13 cellular contexts compared by ENCODE assay signal in the genomic region with DNA sequence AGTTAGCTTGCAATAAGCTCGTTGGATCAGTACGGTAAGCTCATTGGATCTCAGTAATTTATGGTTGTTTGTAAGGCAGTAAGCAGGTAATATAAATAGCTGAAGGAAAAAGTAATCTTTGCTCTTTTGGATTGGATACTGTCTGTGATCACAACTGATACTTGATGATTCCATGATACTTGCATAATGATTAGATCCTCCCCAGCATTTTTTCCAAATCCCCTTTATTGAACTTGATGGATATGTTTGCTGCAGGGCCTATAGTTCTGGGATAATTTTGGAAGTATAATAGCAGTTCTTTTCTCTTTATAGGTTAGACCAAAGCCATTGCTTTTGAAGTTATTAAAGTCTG. TPM values are rescaled to one million over a fixed set of nuclear protein-coding genes. Genes with fewer than 3 reads are reported as not detected.
DNase-seq lines count a peak whose midpoint lies in the region; ATAC-seq, FAIRE-seq and TF ChIP-seq lines count a peak whose summit lies in the region.
"Had no signal": no experiment of that assay in that cellular context is flagged by ENCODE, and none has a peak within 500 bp of the region (broad histone marks: within the 10 kb centered on the region; RNA-seq: fewer than 3 reads in every experiment).

No MANE protein-coding gene starts in this region.

- peaks cover 30% of the 10 kb centered on the region for H4K20me1 ChIP-seq in endothelial cell of umbilical vein (replicated peaks; ENCODE audit: control insufficient read depth, extremely low read depth, insufficient read depth, low read length)

- no TSS peak for BruUV-seq in endothelial cell of umbilical vein (replicated peaks; lab: Mats Ljungman, UMichigan)

- CTCF ChIA-PET in endothelial cell of umbilical vein (lab: Charles Lee) = interaction anchor here (2.6 kb wide), 1 partner anchor 17 kb away, joined by 11 read pairs; no protein-coding TSS in a partner anchor

- in situ Hi-C loops in KBM-7 (cut with MboI; ENCODE audit: low pct_unique_long_range_greater_than_20kb, low sequenced_read_pairs) = no loop called here

- H3K36me3 ChIP-seq in endothelial cell of umbilical vein (ENCODE audit: control insufficient read depth in 2 of 2, extremely low read depth in 1 of 2, insufficient read depth in 2 of 2, low read length in 2 of 2) = peaks cover 5 to 36% of the 10 kb centered on the region in 2 experiments
- H3K36me3 ChIP-seq in psoas muscle (ENCODE audit: insufficient read depth in 1 of 2, low read depth in 1 of 2) = peaks cover 0 to 93% of the 10 kb centered on the region in 2 donors

- dilution Hi-C loops in endothelial cell of umbilical vein (cut with MboI; ENCODE audit: extremely low pct_ligation_motif_present, low sequenced_read_pairs) = no loop called here

- no peaks in the 10 kb centered on the region for H3K9me3 ChIP-seq in endothelial cell of umbilical vein (replicated peaks; ENCODE audit: control insufficient read depth, insufficient read depth, low read length)
- no peaks in the 10 kb centered on the region for H3K9me3 ChIP-seq in psoas muscle

- H3K4me3 Mint-ChIP-seq in activated T-cell treated with anti-CD3 and anti-CD28 coated beads, Interleukin-2, amount 50 U/mL, for 24 hours = peak overlapping the region; percentile 35
- no peak overlapping the region for H3K4me3 Mint-ChIP-seq in osteocyte (ENCODE audit: unreplicated experiment)

- TF ChIP-seq POLR2A in endothelial cell of umbilical vein (IDR thresholded peaks at IDR 0.05; ENCODE audit: low read depth, low read length) = no peak

- ATAC-seq in psoas muscle (no peak), GM18873 (IDR thresholded peaks at IDR 0.05; ENCODE audit: low FRiP score, unreplicated experiment) (no peak)

- H3K9me3 Mint-ChIP-seq in activated T-cell treated with anti-CD3 and anti-CD28 coated beads, Interleukin-2, amount 50 U/mL, for 24 hours = no peaks in the 10 kb centered on the region
- H3K9me3 Mint-ChIP-seq in osteocyte (ENCODE audit: unreplicated experiment) = no peaks in the 10 kb centered on the region

- intact Hi-C loops in endothelial cell of umbilical vein (cut with micrococcal nuclease) = no loop called here
- intact Hi-C loops in psoas muscle (cut with DNase I) = no loop called here

- no peaks in the 10 kb centered on the region for H3K9me1 ChIP-seq in endothelial cell of umbilical vein (replicated peaks; ENCODE audit: control insufficient read depth, extremely low read depth, insufficient read depth, low read length)

- DNase-seq in activated T-cell treated with anti-CD3 and anti-CD28 coated beads, Interleukin-2, amount 50 U/mL, for 24 hours = no peak
- DNase-seq in activated T-cell treated with anti-CD3 and anti-CD28 coated beads, Interleukin-2, amount 50 U/mL, for 48 hours = no peak
- peak; percentile 53 for DNase-seq in KBM-7
- no peak for DNase-seq in endothelial cell of umbilical vein (ENCODE audit: low read depth, low spot score)
- no peak for DNase-seq in psoas muscle
- DNase-seq in DMS79 treated with DMSO at 0.1 percent for 48 hours (lab: John Stamatoyannopoulos, UW) = no peak
- DNase-seq in osteocyte (ENCODE audit: extremely low spot score, unreplicated experiment) = no peak
- DNase-seq: activated CD4-positive, alpha-beta T cell treated with anti-CD3 and anti-CD28 coated beads, Interleukin-2, amount 50 U/mL, for 1 hour; amygdala; NCI-H2081 had no signal

- POLR2A ChIA-PET in endothelial cell of umbilical vein (lab: Charles Lee) = interaction anchor here (1.0 to 1.5 kb wide), 3 partner anchors 9 to 67 kb away, joined by 4 to 5 read pairs (median 4); no protein-coding TSS in a partner anchor

- H3K4me1 ChIP-seq in endothelial cell of umbilical vein (ENCODE audit: control insufficient read depth, extremely low read depth, insufficient read depth, low read length) = peaks cover 5% of the 10 kb centered on the region
- peaks cover 37% of the 10 kb centered on the region for H3K4me1 ChIP-seq in psoas muscle
- H3K4me1 ChIP-seq: parathyroid adenoma had no signal

- 47 to 73% (median 51%) methylated on average over 2 of the region's 2 CpGs for WGBS in psoas muscle, 3 donors

- peak overlapping the region; percentile 75 for H3K27ac Mint-ChIP-seq in activated T-cell treated with anti-CD3 and anti-CD28 coated beads, Interleukin-2, amount 50 U/mL, for 24 hours
- H3K27ac Mint-ChIP-seq in osteocyte (ENCODE audit: unreplicated experiment) = no peak overlapping the region

- no peak overlapping the region for H3K27ac ChIP-seq in endothelial cell of umbilical vein (ENCODE audit: insufficient read depth, low read depth, low read length)
- no peak overlapping the region for H3K27ac ChIP-seq in psoas muscle
- H3K27ac ChIP-seq: parathyroid adenoma, SK-N-MC had no signal

- no peaks in the 10 kb centered on the region for H3K27me3 ChIP-seq in endothelial cell of umbilical vein (ENCODE audit: control insufficient read depth in 2 of 2, insufficient read depth in 2 of 2, low read length in 2 of 2)
- no peaks in the 10 kb centered on the region for H3K27me3 ChIP-seq in psoas muscle (ENCODE audit: insufficient read depth in 3 of 3, low read length in 2 of 3)

- H3K27me3 Mint-ChIP-seq in activated T-cell treated with anti-CD3 and anti-CD28 coated beads, Interleukin-2, amount 50 U/mL, for 24 hours = no peaks in the 10 kb centered on the region
- no peaks in the 10 kb centered on the region for H3K27me3 Mint-ChIP-seq in osteocyte (ENCODE audit: unreplicated experiment)

- H3K36me3 Mint-ChIP-seq in activated T-cell treated with anti-CD3 and anti-CD28 coated beads, Interleukin-2, amount 50 U/mL, for 24 hours (ENCODE audit: low read depth) = peaks cover 90% of the 10 kb centered on the region
- H3K36me3 Mint-ChIP-seq in osteocyte (ENCODE audit: unreplicated experiment) = peaks cover 40% of the 10 kb centered on the region

- H3K9ac ChIP-seq in endothelial cell of umbilical vein (replicated peaks; ENCODE audit: extremely low read depth, insufficient read depth, low read length) = no peak overlapping the region
- H3K9ac ChIP-seq: parathyroid adenoma had no signal

- peak overlapping the region in 1 of 3 experiments; percentile 84 for H3K4me3 ChIP-seq in endothelial cell of umbilical vein (replicated peaks in 1 of 3; ENCODE audit: insufficient read depth in 1 of 3, low read depth in 1 of 3, low read length in 3 of 3)
- peak overlapping the region; percentile 93 for H3K4me3 ChIP-seq in psoas muscle
- H3K4me3 ChIP-seq: SK-N-MC had no signal

- TF ChIP-seq CTCF in endothelial cell of umbilical vein (IDR thresholded peaks at IDR 0.05; ENCODE audit: extremely low read depth in 1 of 2, insufficient read depth in 1 of 2, low read depth in 1 of 2, low read length in 2 of 2) = no peak
- no peak for TF ChIP-seq CTCF in psoas muscle (IDR thresholded peaks at IDR 0.05)
- no peak for TF ChIP-seq CTCF in osteocyte (IDR thresholded peaks at IDR 0.05)

- peaks cover 90% of the 10 kb centered on the region for H3K79me2 ChIP-seq in endothelial cell of umbilical vein (ENCODE audit: control insufficient read depth, insufficient read depth, low read length)
- H3K79me2 ChIP-seq: parathyroid adenoma had no signal

- no peak overlapping the region for H2AFZ ChIP-seq in endothelial cell of umbilical vein (ENCODE audit: low read depth, low read length)
- H2AFZ ChIP-seq: parathyroid adenoma had no signal

- FAIRE-seq in endothelial cell of umbilical vein (lab: Jason Lieb, UNC) = no peak

- H3K4me1 Mint-ChIP-seq in activated T-cell treated with anti-CD3 and anti-CD28 coated beads, Interleukin-2, amount 50 U/mL, for 24 hours (ENCODE audit: low read depth) = peaks cover 60% of the 10 kb centered on the region
- peaks cover 34% of the 10 kb centered on the region for H3K4me1 Mint-ChIP-seq in osteocyte (ENCODE audit: unreplicated experiment)

- H3K4me2 ChIP-seq in endothelial cell of umbilical vein (ENCODE audit: insufficient read depth, low read length) = peak overlapping the region; percentile 86

TF ChIP-seq in endothelial cell of umbilical vein, 7 proteins besides CTCF, POLR2A, EP300 and RAD21:
- no peak for TF ChIP-seq GATA2 (IDR thresholded peaks at IDR 0.05; ENCODE audit: insufficient read depth, insufficient read length, low read depth, low read length)
- no peak for TF ChIP-seq POLR2AphosphoS5 (IDR thresholded peaks at IDR 0.05; ENCODE audit: insufficient read depth, low read depth, low read length)
- TF ChIP-seq, protein P1, sequence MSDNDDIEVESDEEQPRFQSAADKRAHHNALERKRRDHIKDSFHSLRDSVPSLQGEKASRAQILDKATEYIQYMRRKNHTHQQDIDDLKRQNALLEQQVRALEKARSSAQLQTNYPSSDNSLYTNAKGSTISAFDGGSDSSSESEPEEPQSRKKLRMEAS (IDR thresholded peaks at IDR 0.05; ENCODE audit: insufficient read depth, insufficient read length) = no peak
- no peak for TF ChIP-seq EZH2 (IDR thresholded peaks at IDR 0.05; ENCODE audit: borderline replicate concordance, low read depth, low read length, severe bottlenecking)
- TF ChIP-seq JUN (IDR thresholded peaks at IDR 0.05; ENCODE audit: borderline replicate concordance, insufficient read depth, insufficient read length, low read depth) = no peak
- TF ChIP-seq MYC (IDR thresholded peaks at IDR 0.05; ENCODE audit: low read depth, low read length) = no peak
- TF ChIP-seq FOS (IDR thresholded peaks at IDR 0.05; ENCODE audit: borderline replicate concordance, insufficient read depth, low read length) = no peak

RNA-seq across cellular contexts. Expression of a gene that starts 5.2 kb away (rescaled TPM):
- total RNA-seq in endothelial cell of umbilical vein (270 and 276 TPM in 2 replicates), psoas muscle (100 to 1,000 TPM in 1 of 4 donors, 10 to 100 TPM in 3; 51.8 to 455 (median 77.6) TPM), osteocyte (131 and 132 TPM in 2 replicates)
- polyA plus RNA-seq in endothelial cell of umbilical vein (12.2 and 16.7 TPM in 2 replicates), psoas muscle (10 to 100 TPM; 25.0 to 34.2 (median 26.0) TPM)
- 19.5 and 20.9 TPM in 2 replicates for polyA plus RNA-seq in endothelial cell of umbilical vein (2011; cell fraction: cytosol; rRNA removed)
- 92.1 and 112 TPM in 2 replicates for polyA plus RNA-seq in endothelial cell of umbilical vein (2011; cell fraction: nucleus; rRNA removed)
- 88.0 and 129 TPM in 2 replicates for polyA plus RNA-seq in endothelial cell of umbilical vein (2012)
- 121 and 123 TPM in 2 replicates for polyA minus RNA-seq in endothelial cell of umbilical vein
- polyA minus RNA-seq in endothelial cell of umbilical vein (2011; cell fraction: cytosol; rRNA and poly(A)+ RNA removed) = 37.3 TPM
- polyA minus RNA-seq in endothelial cell of umbilical vein (2011; cell fraction: nucleus; rRNA and poly(A)+ RNA removed) = 167 and 236 TPM in 2 replicates
